Comparison of ENCODE assay signal across 1 cellular context in genomic region chr5:75366787-75367186, GRCh38.
TF ChIP-seq lines count a peak whose summit lies in the region.

No MANE protein-coding gene starts in this region.

TF ChIP-seq in HepG2, 621 proteins besides CTCF, POLR2A, EP300 and RAD21 (continued from another document):
- no peak for TF ChIP-seq RERE (CRISPR knock-in tag; IDR thresholded peaks at IDR 0.05; ENCODE audit: low read depth)
- no peak for TF ChIP-seq TFDP1 (CRISPR knock-in tag; IDR thresholded peaks at IDR 0.05; ENCODE audit: borderline replicate concordance)
- no peak for TF ChIP-seq ZKSCAN1 (IDR thresholded peaks at IDR 0.05; ENCODE audit: low read length)
- no peak for TF ChIP-seq SNAPC5 (CRISPR knock-in tag; IDR thresholded peaks at IDR 0.05; ENCODE audit: borderline replicate concordance)
- TF ChIP-seq GLMP (CRISPR knock-in tag; IDR thresholded peaks at IDR 0.05; ENCODE audit: borderline replicate concordance) = no peak
